8 cellular contexts compared by ENCODE assay signal in genomic region chrX:96684339-96685204, GRCh38. TPM values are rescaled to one million over a fixed set of nuclear protein-coding genes. Genes with fewer than 3 reads are reported as not detected.
A peak's percentile ranks its signal among the peaks of the same experiment; 100 is the strongest.
DNase-seq lines count a peak whose midpoint lies in the region; TF ChIP-seq lines count a peak whose summit lies in the region.

Gene DIAPH2, plus strand, starts transcription at chrX:96684842.

- TF ChIP-seq CTCF in GM12873 (IDR thresholded peaks at IDR 0.05; ENCODE audit: insufficient read depth, low read depth, low read length, missing control alignments) (peak; percentile 26), HFF-Myc (IDR thresholded peaks at IDR 0.05; ENCODE audit: low read depth, low read length, missing control alignments) (no peak), kidney epithelial cell (IDR thresholded peaks at IDR 0.05; ENCODE audit: insufficient read depth, low read length, poor library complexity, severe bottlenecking) (peak; percentile 7)

- H3K36me3 ChIP-seq in kidney epithelial cell (ENCODE audit: control insufficient read depth, insufficient read depth, low read length): no peaks in the 10 kb centered on the region

- DNase-seq in HFF-Myc (ENCODE audit: extremely low read depth, low read depth) (no peak), NAMALWA (ENCODE audit: low spot score) (peak; percentile 91), cerebellum (ENCODE audit: low spot score) (peak; percentile 13), kidney epithelial cell (ENCODE audit: low read depth) (peak; percentile 43), NCI-H1105 (lab: John Stamatoyannopoulos, UW) (no peak)
- peak; percentile 28 to 47 (median 38) for DNase-seq in activated CD4-positive, CD25-positive, alpha-beta regulatory T cell (lab: John Stamatoyannopoulos, UW)
- DNase-seq in stimulated activated CD4-positive, alpha-beta T cell treated with anti-CD3 and anti-CD28 coated beads, Interleukin-15, amount 100 ng/mL, for 24 hours: peak; percentile 76

- H3K4me3 ChIP-seq in HFF-Myc (replicated peaks; ENCODE audit: low read depth, low read length) (peak within 1 kb of the TSS; percentile 58), kidney epithelial cell (ENCODE audit: low read depth, low read length) (peak within 1 kb of the TSS; percentile 75)

- H3K27me3 ChIP-seq in kidney epithelial cell (ENCODE audit: control insufficient read depth, insufficient read depth, low read length): peaks cover 4% of the 10 kb centered on the region

RNA-seq across cellular contexts. Expression of gene DIAPH2, which starts in this region (rescaled TPM):
- total RNA-seq in cerebellum (9.0 TPM), kidney epithelial cell (10.9 and 12.3 TPM in 2 replicates)

Comparison
In these comparisons a context has a peak if more than half of its experiments do, and no peak if none do; other contexts are left out.
1. DNase-seq: peak in NAMALWA (single experiment), activated CD4-positive, CD25-positive, alpha-beta regulatory T cell (4 of 4), cerebellum (single experiment), kidney epithelial cell (single experiment) and stimulated activated CD4-positive, alpha-beta T cell treated with anti-CD3 and anti-CD28 coated beads, Interleukin-15, amount 100 ng/mL, for 24 hours (single experiment); none in HFF-Myc (single experiment) and NCI-H1105 (single experiment).